ENCODE assay signal across 1 cellular context in the genomic region with DNA sequence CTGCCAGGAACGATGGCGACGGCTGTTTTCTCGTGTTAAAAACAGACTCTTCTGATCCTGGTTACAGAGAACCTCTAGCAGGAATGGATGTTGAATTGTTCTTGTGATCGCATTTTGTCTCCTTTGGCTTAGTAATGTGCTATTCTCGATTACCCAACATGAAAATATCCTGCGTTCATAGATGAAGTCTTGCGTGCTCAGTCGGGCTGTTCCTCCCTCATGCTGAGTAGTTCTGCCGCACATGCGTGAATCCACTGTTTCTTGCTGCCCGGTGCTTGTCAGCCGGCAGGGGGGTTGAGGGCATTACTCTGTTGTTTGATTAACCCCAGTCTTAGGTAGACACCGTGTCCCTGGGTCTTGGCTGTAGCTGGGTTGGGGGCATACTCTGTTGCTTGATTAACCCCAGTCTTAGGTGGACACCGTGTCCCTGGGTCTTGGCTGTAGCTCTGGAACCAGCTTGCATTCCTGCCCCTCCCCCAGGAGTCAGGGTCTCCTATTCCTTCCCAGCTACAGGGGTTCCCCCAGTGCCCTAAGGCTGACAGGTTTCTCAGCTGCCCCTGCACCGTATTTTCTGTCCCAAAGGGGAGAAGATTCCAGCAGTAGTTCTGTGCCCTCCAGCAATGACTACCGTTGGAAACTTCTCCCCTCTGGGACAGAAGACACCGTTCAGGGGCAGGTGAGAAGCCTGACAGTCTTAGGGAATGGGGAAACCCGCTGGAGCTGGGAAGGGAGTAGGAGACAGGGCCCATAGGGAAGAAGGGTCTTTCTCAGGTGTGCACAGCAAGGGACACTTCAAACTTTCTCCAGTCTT.
TF ChIP-seq lines count a peak whose summit lies in the region.

No MANE protein-coding gene starts in this region.

TF ChIP-seq in HepG2, 621 proteins besides CTCF, POLR2A, EP300 and RAD21 (continued from another document and continues in another):
- TF ChIP-seq, protein P1, sequence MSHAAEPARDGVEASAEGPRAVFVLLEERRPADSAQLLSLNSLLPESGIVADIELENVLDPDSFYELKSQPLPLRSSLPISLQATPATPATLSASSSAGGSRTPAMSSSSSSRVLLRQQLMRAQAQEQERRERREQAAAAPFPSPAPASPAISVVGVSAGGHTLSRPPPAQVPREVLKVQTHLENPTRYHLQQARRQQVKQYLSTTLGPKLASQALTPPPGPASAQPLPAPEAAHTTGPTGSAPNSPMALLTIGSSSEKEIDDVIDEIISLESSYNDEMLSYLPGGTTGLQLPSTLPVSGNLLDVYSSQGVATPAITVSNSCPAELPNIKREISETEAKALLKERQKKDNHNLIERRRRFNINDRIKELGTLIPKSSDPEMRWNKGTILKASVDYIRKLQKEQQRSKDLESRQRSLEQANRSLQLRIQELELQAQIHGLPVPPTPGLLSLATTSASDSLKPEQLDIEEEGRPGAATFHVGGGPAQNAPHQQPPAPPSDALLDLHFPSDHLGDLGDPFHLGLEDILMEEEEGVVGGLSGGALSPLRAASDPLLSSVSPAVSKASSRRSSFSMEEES (CRISPR knock-in tag; IDR thresholded peaks at IDR 0.05), result no peak
- TF ChIP-seq MAFK (conservative IDR thresholded peaks at IDR 0.05 in 1 of 2, IDR thresholded peaks at IDR 0.05 in 1 of 2; ENCODE audit: low read length in 2 of 2), result no peak
- TF ChIP-seq, protein P2, sequence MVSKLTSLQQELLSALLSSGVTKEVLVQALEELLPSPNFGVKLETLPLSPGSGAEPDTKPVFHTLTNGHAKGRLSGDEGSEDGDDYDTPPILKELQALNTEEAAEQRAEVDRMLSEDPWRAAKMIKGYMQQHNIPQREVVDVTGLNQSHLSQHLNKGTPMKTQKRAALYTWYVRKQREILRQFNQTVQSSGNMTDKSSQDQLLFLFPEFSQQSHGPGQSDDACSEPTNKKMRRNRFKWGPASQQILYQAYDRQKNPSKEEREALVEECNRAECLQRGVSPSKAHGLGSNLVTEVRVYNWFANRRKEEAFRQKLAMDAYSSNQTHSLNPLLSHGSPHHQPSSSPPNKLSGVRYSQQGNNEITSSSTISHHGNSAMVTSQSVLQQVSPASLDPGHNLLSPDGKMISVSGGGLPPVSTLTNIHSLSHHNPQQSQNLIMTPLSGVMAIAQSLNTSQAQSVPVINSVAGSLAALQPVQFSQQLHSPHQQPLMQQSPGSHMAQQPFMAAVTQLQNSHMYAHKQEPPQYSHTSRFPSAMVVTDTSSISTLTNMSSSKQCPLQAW (CRISPR knock-in tag; IDR thresholded peaks at IDR 0.05), result peak; percentile 31; the same call in 1 of the 2 replicates
- TF ChIP-seq ZNF772 (CRISPR knock-in tag; IDR thresholded peaks at IDR 0.05), result 0 out of 2 replicates have a peak, but pooled peaks have one; percentile 28
- 0 out of 2 replicates have a peak, but pooled peaks have one; percentile 4 for TF ChIP-seq HES4 (CRISPR knock-in tag; IDR thresholded peaks at IDR 0.05; ENCODE audit: borderline replicate concordance)
- no peak for TF ChIP-seq NCOR1 (IDR thresholded peaks at IDR 0.05; ENCODE audit: borderline replicate concordance, low read length)
- no peak for TF ChIP-seq TCF12 (IDR thresholded peaks at IDR 0.05)
- no peak for TF ChIP-seq TCF12 (CRISPR knock-in tag; IDR thresholded peaks at IDR 0.05)
- no peak for TF ChIP-seq CENPT (CRISPR knock-in tag; IDR thresholded peaks at IDR 0.05; ENCODE audit: low read depth)
- TF ChIP-seq, protein P3, sequence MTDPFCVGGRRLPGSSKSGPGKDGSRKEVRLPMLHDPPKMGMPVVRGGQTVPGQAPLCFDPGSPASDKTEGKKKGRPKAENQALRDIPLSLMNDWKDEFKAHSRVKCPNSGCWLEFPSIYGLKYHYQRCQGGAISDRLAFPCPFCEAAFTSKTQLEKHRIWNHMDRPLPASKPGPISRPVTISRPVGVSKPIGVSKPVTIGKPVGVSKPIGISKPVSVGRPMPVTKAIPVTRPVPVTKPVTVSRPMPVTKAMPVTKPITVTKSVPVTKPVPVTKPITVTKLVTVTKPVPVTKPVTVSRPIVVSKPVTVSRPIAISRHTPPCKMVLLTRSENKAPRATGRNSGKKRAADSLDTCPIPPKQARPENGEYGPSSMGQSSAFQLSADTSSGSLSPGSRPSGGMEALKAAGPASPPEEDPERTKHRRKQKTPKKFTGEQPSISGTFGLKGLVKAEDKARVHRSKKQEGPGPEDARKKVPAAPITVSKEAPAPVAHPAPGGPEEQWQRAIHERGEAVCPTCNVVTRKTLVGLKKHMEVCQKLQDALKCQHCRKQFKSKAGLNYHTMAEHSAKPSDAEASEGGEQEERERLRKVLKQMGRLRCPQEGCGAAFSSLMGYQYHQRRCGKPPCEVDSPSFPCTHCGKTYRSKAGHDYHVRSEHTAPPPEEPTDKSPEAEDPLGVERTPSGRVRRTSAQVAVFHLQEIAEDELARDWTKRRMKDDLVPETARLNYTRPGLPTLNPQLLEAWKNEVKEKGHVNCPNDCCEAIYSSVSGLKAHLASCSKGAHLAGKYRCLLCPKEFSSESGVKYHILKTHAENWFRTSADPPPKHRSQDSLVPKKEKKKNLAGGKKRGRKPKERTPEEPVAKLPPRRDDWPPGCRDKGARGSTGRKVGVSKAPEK (CRISPR knock-in tag; IDR thresholded peaks at IDR 0.05; ENCODE audit: borderline replicate concordance), result no peak
- no peak for TF ChIP-seq ATF7-NPFF (CRISPR knock-in tag; IDR thresholded peaks at IDR 0.05; ENCODE audit: low read depth)
- TF ChIP-seq, protein P4, sequence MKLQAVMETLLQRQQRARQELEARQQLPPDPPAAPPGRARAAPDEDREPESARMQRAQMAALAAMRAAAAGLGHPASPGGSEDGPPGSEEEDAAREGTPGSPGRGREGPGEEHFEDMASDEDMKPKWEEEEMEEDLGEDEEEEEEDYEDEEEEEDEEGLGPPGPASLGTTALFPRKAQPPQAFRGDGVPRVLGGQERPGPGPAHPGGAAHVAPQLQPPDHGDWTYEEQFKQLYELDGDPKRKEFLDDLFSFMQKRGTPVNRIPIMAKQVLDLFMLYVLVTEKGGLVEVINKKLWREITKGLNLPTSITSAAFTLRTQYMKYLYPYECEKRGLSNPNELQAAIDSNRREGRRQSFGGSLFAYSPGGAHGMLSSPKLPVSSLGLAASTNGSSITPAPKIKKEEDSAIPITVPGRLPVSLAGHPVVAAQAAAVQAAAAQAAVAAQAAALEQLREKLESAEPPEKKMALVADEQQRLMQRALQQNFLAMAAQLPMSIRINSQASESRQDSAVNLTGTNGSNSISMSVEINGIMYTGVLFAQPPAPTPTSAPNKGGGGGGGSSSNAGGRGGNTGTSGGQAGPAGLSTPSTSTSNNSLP (IDR thresholded peaks at IDR 0.05; ENCODE audit: low read depth, low read length), result peak; percentile 44; the same call in 1 of the 2 replicates
- TF ChIP-seq PHF5A (CRISPR knock-in tag; IDR thresholded peaks at IDR 0.05; ENCODE audit: low read depth, unreplicated experiment), result no peak
- no peak for TF ChIP-seq SMAD3 (CRISPR knock-in tag; IDR thresholded peaks at IDR 0.05)
- TF ChIP-seq ZNF263 (CRISPR knock-in tag; IDR thresholded peaks at IDR 0.05), result no peak
- no peak for TF ChIP-seq MEIS1 (CRISPR knock-in tag; IDR thresholded peaks at IDR 0.05; ENCODE audit: borderline replicate concordance)
- TF ChIP-seq, protein P5, sequence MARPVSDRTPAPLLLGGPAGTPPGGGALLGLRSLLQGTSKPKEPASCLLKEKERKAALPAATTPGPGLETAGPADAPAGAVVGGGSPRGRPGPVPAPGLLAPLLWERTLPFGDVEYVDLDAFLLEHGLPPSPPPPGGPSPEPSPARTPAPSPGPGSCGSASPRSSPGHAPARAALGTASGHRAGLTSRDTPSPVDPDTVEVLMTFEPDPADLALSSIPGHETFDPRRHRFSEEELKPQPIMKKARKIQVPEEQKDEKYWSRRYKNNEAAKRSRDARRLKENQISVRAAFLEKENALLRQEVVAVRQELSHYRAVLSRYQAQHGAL (CRISPR knock-in tag; IDR thresholded peaks at IDR 0.05; ENCODE audit: not compliant biosample characterization), result no peak
- TF ChIP-seq PRMT3 (CRISPR knock-in tag; IDR thresholded peaks at IDR 0.05; ENCODE audit: borderline replicate concordance, low read depth), result no peak
- TF ChIP-seq ZSCAN31 (CRISPR knock-in tag; IDR thresholded peaks at IDR 0.05; ENCODE audit: low read depth), result no peak
- no peak for TF ChIP-seq KMT2B (CRISPR knock-in tag; IDR thresholded peaks at IDR 0.05)
- TF ChIP-seq PCBP1 (IDR thresholded peaks at IDR 0.05; ENCODE audit: borderline replicate concordance, low read depth, low read length), result no peak
- no peak; the same call in 1 of the 2 replicates for TF ChIP-seq ZIK1 (CRISPR knock-in tag; IDR thresholded peaks at IDR 0.05; ENCODE audit: borderline replicate concordance, low read depth)
- no peak for TF ChIP-seq ZNF703 (CRISPR knock-in tag; IDR thresholded peaks at IDR 0.05; ENCODE audit: borderline replicate concordance)
- TF ChIP-seq, protein P6, sequence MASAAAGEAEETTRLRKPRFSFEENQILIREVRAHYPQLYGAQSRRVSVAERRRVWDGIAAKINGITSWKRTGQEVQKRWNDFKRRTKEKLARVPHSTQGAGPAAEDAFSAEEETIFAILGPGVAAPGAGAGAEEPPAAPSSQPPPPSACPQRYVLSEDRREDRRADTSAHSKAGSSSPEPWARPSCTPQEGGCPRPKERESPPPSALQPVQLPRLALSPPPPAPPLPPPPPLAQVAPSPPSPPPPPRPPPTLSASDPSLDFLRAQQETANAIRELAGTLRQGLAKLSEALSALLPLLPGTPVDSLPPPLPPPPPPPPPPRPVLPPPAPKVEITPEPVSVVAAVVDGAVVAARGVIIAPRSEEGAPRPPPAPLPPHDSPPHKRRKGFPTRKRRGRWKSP (CRISPR knock-in tag; IDR thresholded peaks at IDR 0.05), result 0 out of 2 replicates have a peak, but pooled peaks have one; percentile 21
- TF ChIP-seq ZNF761 (CRISPR knock-in tag; conservative IDR thresholded peaks at IDR 0.05), result no peak
- TF ChIP-seq, protein P7, sequence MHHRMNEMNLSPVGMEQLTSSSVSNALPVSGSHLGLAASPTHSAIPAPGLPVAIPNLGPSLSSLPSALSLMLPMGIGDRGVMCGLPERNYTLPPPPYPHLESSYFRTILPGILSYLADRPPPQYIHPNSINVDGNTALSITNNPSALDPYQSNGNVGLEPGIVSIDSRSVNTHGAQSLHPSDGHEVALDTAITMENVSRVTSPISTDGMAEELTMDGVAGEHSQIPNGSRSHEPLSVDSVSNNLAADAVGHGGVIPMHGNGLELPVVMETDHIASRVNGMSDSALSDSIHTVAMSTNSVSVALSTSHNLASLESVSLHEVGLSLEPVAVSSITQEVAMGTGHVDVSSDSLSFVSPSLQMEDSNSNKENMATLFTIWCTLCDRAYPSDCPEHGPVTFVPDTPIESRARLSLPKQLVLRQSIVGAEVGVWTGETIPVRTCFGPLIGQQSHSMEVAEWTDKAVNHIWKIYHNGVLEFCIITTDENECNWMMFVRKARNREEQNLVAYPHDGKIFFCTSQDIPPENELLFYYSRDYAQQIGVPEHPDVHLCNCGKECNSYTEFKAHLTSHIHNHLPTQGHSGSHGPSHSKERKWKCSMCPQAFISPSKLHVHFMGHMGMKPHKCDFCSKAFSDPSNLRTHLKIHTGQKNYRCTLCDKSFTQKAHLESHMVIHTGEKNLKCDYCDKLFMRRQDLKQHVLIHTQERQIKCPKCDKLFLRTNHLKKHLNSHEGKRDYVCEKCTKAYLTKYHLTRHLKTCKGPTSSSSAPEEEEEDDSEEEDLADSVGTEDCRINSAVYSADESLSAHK (CRISPR knock-in tag; IDR thresholded peaks at IDR 0.05; ENCODE audit: borderline replicate concordance), result no peak
- TF ChIP-seq, protein P8, sequence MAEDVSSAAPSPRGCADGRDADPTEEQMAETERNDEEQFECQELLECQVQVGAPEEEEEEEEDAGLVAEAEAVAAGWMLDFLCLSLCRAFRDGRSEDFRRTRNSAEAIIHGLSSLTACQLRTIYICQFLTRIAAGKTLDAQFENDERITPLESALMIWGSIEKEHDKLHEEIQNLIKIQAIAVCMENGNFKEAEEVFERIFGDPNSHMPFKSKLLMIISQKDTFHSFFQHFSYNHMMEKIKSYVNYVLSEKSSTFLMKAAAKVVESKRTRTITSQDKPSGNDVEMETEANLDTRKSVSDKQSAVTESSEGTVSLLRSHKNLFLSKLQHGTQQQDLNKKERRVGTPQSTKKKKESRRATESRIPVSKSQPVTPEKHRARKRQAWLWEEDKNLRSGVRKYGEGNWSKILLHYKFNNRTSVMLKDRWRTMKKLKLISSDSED (CRISPR knock-in tag; IDR thresholded peaks at IDR 0.05), result no peak
- TF ChIP-seq, protein P9, sequence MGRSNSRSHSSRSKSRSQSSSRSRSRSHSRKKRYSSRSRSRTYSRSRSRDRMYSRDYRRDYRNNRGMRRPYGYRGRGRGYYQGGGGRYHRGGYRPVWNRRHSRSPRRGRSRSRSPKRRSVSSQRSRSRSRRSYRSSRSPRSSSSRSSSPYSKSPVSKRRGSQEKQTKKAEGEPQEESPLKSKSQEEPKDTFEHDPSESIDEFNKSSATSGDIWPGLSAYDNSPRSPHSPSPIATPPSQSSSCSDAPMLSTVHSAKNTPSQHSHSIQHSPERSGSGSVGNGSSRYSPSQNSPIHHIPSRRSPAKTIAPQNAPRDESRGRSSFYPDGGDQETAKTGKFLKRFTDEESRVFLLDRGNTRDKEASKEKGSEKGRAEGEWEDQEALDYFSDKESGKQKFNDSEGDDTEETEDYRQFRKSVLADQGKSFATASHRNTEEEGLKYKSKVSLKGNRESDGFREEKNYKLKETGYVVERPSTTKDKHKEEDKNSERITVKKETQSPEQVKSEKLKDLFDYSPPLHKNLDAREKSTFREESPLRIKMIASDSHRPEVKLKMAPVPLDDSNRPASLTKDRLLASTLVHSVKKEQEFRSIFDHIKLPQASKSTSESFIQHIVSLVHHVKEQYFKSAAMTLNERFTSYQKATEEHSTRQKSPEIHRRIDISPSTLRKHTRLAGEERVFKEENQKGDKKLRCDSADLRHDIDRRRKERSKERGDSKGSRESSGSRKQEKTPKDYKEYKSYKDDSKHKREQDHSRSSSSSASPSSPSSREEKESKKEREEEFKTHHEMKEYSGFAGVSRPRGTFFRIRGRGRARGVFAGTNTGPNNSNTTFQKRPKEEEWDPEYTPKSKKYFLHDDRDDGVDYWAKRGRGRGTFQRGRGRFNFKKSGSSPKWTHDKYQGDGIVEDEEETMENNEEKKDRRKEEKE (IDR thresholded peaks at IDR 0.05), result no peak
- no peak for TF ChIP-seq ZNF282 (IDR thresholded peaks at IDR 0.05; ENCODE audit: partially characterized antibody)
- 0 out of 3 replicates have a peak, but pooled peaks have one; percentile 8 for TF ChIP-seq MXI1 (IDR thresholded peaks at IDR 0.05; ENCODE audit: borderline replicate concordance, low read depth, low read length)
- TF ChIP-seq ZSCAN29 (CRISPR knock-in tag; conservative IDR thresholded peaks at IDR 0.05), result no peak
- 0 out of 2 replicates have a peak, but pooled peaks have one; percentile 41 for TF ChIP-seq ARNT2 (CRISPR knock-in tag; IDR thresholded peaks at IDR 0.05; ENCODE audit: low read depth)
- TF ChIP-seq ISX (CRISPR knock-in tag; conservative IDR thresholded peaks at IDR 0.05), result no peak
- TF ChIP-seq PHF21A (CRISPR knock-in tag; IDR thresholded peaks at IDR 0.05), result no peak
- TF ChIP-seq, protein P10, sequence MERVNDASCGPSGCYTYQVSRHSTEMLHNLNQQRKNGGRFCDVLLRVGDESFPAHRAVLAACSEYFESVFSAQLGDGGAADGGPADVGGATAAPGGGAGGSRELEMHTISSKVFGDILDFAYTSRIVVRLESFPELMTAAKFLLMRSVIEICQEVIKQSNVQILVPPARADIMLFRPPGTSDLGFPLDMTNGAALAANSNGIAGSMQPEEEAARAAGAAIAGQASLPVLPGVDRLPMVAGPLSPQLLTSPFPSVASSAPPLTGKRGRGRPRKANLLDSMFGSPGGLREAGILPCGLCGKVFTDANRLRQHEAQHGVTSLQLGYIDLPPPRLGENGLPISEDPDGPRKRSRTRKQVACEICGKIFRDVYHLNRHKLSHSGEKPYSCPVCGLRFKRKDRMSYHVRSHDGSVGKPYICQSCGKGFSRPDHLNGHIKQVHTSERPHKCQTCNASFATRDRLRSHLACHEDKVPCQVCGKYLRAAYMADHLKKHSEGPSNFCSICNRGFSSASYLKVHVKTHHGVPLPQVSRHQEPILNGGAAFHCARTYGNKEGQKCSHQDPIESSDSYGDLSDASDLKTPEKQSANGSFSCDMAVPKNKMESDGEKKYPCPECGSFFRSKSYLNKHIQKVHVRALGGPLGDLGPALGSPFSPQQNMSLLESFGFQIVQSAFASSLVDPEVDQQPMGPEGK (CRISPR knock-in tag; IDR thresholded peaks at IDR 0.05), result 0 out of 2 replicates have a peak, but pooled peaks have one; percentile 15
- 0 out of 2 replicates have a peak, but pooled peaks have one; percentile 56 for TF ChIP-seq SP4 (CRISPR knock-in tag; IDR thresholded peaks at IDR 0.05)
